ENCODE assay signal across 8 cellular contexts in genomic region chr4:6782147-6782845, GRCh38. TPM values are rescaled to one million over a fixed set of nuclear protein-coding genes. Genes with fewer than 3 reads are reported as not detected.
DNase-seq lines count a peak whose midpoint lies in the region; ATAC-seq lines count a peak whose summit lies in the region.

TSS of gene KIAA0232 (plus strand) at chr4:6782727. CDS start at chr4:6824454, 41,727 bp downstream.

- H3K4me3 Mint-ChIP-seq in CD8-positive, alpha-beta memory T cell, result peak within 1 kb of the TSS; percentile 83 to 95 (median 87)
- peak within 1 kb of the TSS; percentile 92 for H3K4me3 Mint-ChIP-seq in memory B cell

- peak; percentile 86 to 95 (median 91) for DNase-seq in CD8-positive, alpha-beta memory T cell
- DNase-seq in HS-5 (ENCODE audit: low read depth) (peak; percentile 34), NK-92 (lab: John Stamatoyannopoulos, UW; ENCODE audit: unreplicated experiment) (peak; percentile 36), memory B cell (ENCODE audit: low spot score in 2 of 2) (peak; percentile 89 to 93)
- peak; percentile 95 for DNase-seq in activated CD8-positive, alpha-beta memory T cell treated with anti-CD3 and anti-CD28 coated beads for 24 hours
- DNase-seq in effector CD8-positive, alpha-beta T cell (lab: John Stamatoyannopoulos, UW), result peak; percentile 82
- DNase-seq in stimulated activated CD8-positive, alpha-beta memory T cell treated with anti-CD3 and anti-CD28 coated beads, Interleukin-12 subunit alpha, Interleukin-12 subunit beta, amount 100 ng/mL, for 1 hour (ENCODE audit: low read depth), result peak; percentile 79

- H3K4me1 ChIP-seq in CD8-positive, alpha-beta memory T cell (ENCODE audit: insufficient read depth, low read length), result peaks cover 45% of the 10 kb centered on the region

- peak within 1 kb of the TSS; percentile 75 for H3K4me3 ChIP-seq in CD8-positive, alpha-beta memory T cell (ENCODE audit: low read length)

- H3K27me3 Mint-ChIP-seq in CD8-positive, alpha-beta memory T cell, result no peaks in the 10 kb centered on the region
- H3K27me3 Mint-ChIP-seq in memory B cell, result no peaks in the 10 kb centered on the region

- CTCF ChIA-PET in CD8-positive, alpha-beta memory T cell (lab: Charles Lee), result interaction anchor here (0.6 to 3.6 kb wide), 5 partner anchors 64 to 192 kb away, joined by 3 to 17 read pairs (median 3); a partner anchor contains a TSS

- no peaks in the 10 kb centered on the region for H3K36me3 ChIP-seq in CD8-positive, alpha-beta memory T cell (ENCODE audit: insufficient read depth, low read length)

- H3K9me3 ChIP-seq in CD8-positive, alpha-beta memory T cell (ENCODE audit: low read length), result no peaks in the 10 kb centered on the region

- peaks cover 59 to 69% (median 68%) of the 10 kb centered on the region in 3 donors for H3K4me1 Mint-ChIP-seq in CD8-positive, alpha-beta memory T cell
- H3K4me1 Mint-ChIP-seq in memory B cell, result peaks cover 12% of the 10 kb centered on the region

- ATAC-seq in GM19467 (IDR thresholded peaks at IDR 0.05; ENCODE audit: unreplicated experiment), result peak; percentile 63
- ATAC-seq in memory B cell (ENCODE audit: low read depth), result peak; percentile 73

- POLR2A ChIA-PET in CD8-positive, alpha-beta memory T cell (lab: Charles Lee), result interaction anchor here (0.7 to 2.4 kb wide), 13 partner anchors 9 to 286 kb away, joined by 3 to 8 read pairs (median 4); partner anchors contain the start of genes GRPEL1, MRFAP1 and TBC1D14

- no peaks in the 10 kb centered on the region for H3K9me3 Mint-ChIP-seq in CD8-positive, alpha-beta memory T cell
- H3K9me3 Mint-ChIP-seq in memory B cell, result no peaks in the 10 kb centered on the region

- H3K36me3 Mint-ChIP-seq in CD8-positive, alpha-beta memory T cell, result peaks cover 0 to 10% (median 0%) of the 10 kb centered on the region in 3 donors
- H3K36me3 Mint-ChIP-seq in memory B cell, result no peaks in the 10 kb centered on the region

- peak within 1 kb of the TSS; percentile 73 to 97 (median 88) for H3K27ac Mint-ChIP-seq in CD8-positive, alpha-beta memory T cell
- H3K27ac Mint-ChIP-seq in memory B cell, result peak within 1 kb of the TSS; percentile 89

- H3K27ac ChIP-seq in CD8-positive, alpha-beta memory T cell (ENCODE audit: low read depth, low read length), result peak within 1 kb of the TSS; percentile 85

- H3K27me3 ChIP-seq in CD8-positive, alpha-beta memory T cell (ENCODE audit: insufficient read depth, low read length, poor library complexity, severe bottlenecking), result no peaks in the 10 kb centered on the region

RNA-seq across cellular contexts. Expression of gene KIAA0232, which starts in this region (rescaled TPM):
- total RNA-seq in CD8-positive, alpha-beta memory T cell, result 10 to 100 TPM; 16.0 to 16.4 TPM
- 13.6 TPM for polyA plus RNA-seq in CD8-positive, alpha-beta memory T cell

Comparison
In these comparisons a context has a peak if more than half of its experiments do, and no peak if none do; other contexts are left out.
1. Peak in every context shown above with its lines: DNase-seq, ATAC-seq, H3K4me3 ChIP-seq and H3K27ac ChIP-seq.
2. DNase-seq: peak in every context shown above with its lines; median percentile 95 in activated CD8-positive, alpha-beta memory T cell treated with anti-CD3 and anti-CD28 coated beads for 24 hours; 91 in CD8-positive, alpha-beta memory T cell; 91 in memory B cell; 82 in effector CD8-positive, alpha-beta T cell; 79 in stimulated activated CD8-positive, alpha-beta memory T cell treated with anti-CD3 and anti-CD28 coated beads, Interleukin-12 subunit alpha, Interleukin-12 subunit beta, amount 100 ng/mL, for 1 hour; 36 in NK-92; 34 in HS-5.